8 cellular contexts compared by ENCODE assay signal in the genomic region with DNA sequence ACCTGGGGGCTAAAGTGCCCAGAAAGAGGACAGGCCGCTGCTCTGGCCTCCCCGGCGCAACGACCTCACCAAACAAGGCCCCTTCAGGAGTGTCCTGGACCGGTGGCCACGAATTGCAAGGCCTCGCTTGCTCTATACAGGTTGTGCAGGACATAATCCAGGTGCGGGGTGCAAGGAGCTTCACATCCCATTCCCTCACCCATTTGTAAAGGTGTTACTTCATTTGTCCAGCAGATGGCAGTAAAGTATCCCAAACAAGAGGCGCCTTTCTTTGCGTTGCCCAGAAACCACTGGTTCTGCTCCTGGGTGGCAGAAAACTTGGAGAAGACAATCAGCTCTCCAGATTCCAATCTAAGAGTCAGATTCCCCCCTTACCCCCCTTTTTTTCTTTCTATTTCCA. TPM values are rescaled to one million over a fixed set of nuclear protein-coding genes. Genes with fewer than 3 reads are reported as not detected.
DNase-seq lines count a peak whose midpoint lies in the region; ATAC-seq and TF ChIP-seq lines count a peak whose summit lies in the region.

No MANE protein-coding gene starts in this region.

- no peaks in the 10 kb centered on the region for H3K4me1 Mint-ChIP-seq in activated naive CD4-positive, alpha-beta T cell treated with anti-CD3 and anti-CD28 coated beads, Interleukin-2, amount 10 ng/mL, durations not matched to agents 7 days and 5 days

- no peak for ATAC-seq in HG03159 (IDR thresholded peaks at IDR 0.05; ENCODE audit: unreplicated experiment)

- H3K4me1 ChIP-seq in Karpas-422 (ENCODE audit: low read length) (peaks cover 12% of the 10 kb centered on the region), liver (ENCODE audit: control insufficient read depth in 4 of 4, insufficient read depth in 4 of 4, low read length in 3 of 4) (no peaks in the 10 kb centered on the region), transverse colon (no peaks in the 10 kb centered on the region)

- H3K27me3 Mint-ChIP-seq in activated naive CD4-positive, alpha-beta T cell treated with anti-CD3 and anti-CD28 coated beads, Interleukin-2, amount 10 ng/mL, durations not matched to agents 7 days and 5 days: peaks cover 28% of the 10 kb centered on the region

- TF ChIP-seq CTCF in coronary artery (IDR thresholded peaks at IDR 0.05): peak; percentile 81
- peak; percentile 81 for TF ChIP-seq CTCF in liver (IDR thresholded peaks at IDR 0.05; ENCODE audit: low read depth, low read length, missing input control)
- peak; percentile 77 to 84 (median 80) for TF ChIP-seq CTCF in transverse colon (IDR thresholded peaks at IDR 0.05)

- H3K9me3 Mint-ChIP-seq in activated naive CD4-positive, alpha-beta T cell treated with anti-CD3 and anti-CD28 coated beads, Interleukin-2, amount 10 ng/mL, durations not matched to agents 7 days and 5 days: no peaks in the 10 kb centered on the region

- H4K20me1 ChIP-seq in Karpas-422 (ENCODE audit: insufficient read depth, low read depth, low read length): no peaks in the 10 kb centered on the region

- no peak for TF ChIP-seq EP300 in transverse colon (IDR thresholded peaks at IDR 0.05; ENCODE audit: low read depth)

- no peak overlapping the region for H3K4me3 Mint-ChIP-seq in activated naive CD4-positive, alpha-beta T cell treated with anti-CD3 and anti-CD28 coated beads, Interleukin-2, amount 10 ng/mL, durations not matched to agents 7 days and 5 days

- H3K36me3 Mint-ChIP-seq in activated naive CD4-positive, alpha-beta T cell treated with anti-CD3 and anti-CD28 coated beads, Interleukin-2, amount 10 ng/mL, durations not matched to agents 7 days and 5 days: no peaks in the 10 kb centered on the region

- 6% methylated on average over 10 of the region's 10 CpGs for WGBS in liver
- 0 to 7% methylated on average over 2 to 10 of the region's 10 CpGs for WGBS in transverse colon (ENCODE audit: low coverage in 1 of 2), 2 donors

- no peaks in the 10 kb centered on the region for H3K79me2 ChIP-seq in Karpas-422 (ENCODE audit: low read length)

- H3K9me2 ChIP-seq in Karpas-422 (replicated peaks; ENCODE audit: insufficient read depth, low read length): no peaks in the 10 kb centered on the region

- TF ChIP-seq POLR2A in transverse colon (IDR thresholded peaks at IDR 0.05): no peak

- H3K4me3 ChIP-seq in Karpas-422 (ENCODE audit: low read length) (no peak overlapping the region), coronary artery (no peak overlapping the region), liver (ENCODE audit: low read depth in 1 of 3, low read length in 3 of 3) (no peak overlapping the region), transverse colon (no peak overlapping the region)

- peak; percentile 93 to 95 for TF ChIP-seq RAD21 in liver (IDR thresholded peaks at IDR 0.05)

- no peaks in the 10 kb centered on the region for H3K9me3 ChIP-seq in Karpas-422 (ENCODE audit: low read length)
- H3K9me3 ChIP-seq in liver (ENCODE audit: control insufficient read depth in 4 of 4, low read length in 3 of 4): no peaks in the 10 kb centered on the region
- no peaks in the 10 kb centered on the region for H3K9me3 ChIP-seq in transverse colon

- intact Hi-C loops in transverse colon (cut with DNase I; ENCODE audit: low total_unique reads): loop anchor here (2.0 to 5.0 kb wide), 2 partner anchors 182 to 222 kb away; no protein-coding TSS in a partner anchor

- H3K27ac ChIP-seq in Karpas-422 (ENCODE audit: low read length) (no peak overlapping the region), coronary artery (no peak overlapping the region), liver (ENCODE audit: low read depth in 1 of 2, low read length in 2 of 2) (no peak overlapping the region), transverse colon (no peak overlapping the region)

- no peak overlapping the region for H2AFZ ChIP-seq in Karpas-422 (ENCODE audit: low read length)

- no peak overlapping the region for H3K27ac Mint-ChIP-seq in activated naive CD4-positive, alpha-beta T cell treated with anti-CD3 and anti-CD28 coated beads, Interleukin-2, amount 10 ng/mL, durations not matched to agents 7 days and 5 days

- H3K36me3 ChIP-seq in Karpas-422 (ENCODE audit: insufficient read depth, low read length): no peaks in the 10 kb centered on the region
- H3K36me3 ChIP-seq in liver (ENCODE audit: control insufficient read depth in 4 of 4, insufficient read depth in 3 of 4, low read depth in 1 of 4, low read length in 3 of 4): no peaks in the 10 kb centered on the region
- H3K36me3 ChIP-seq in transverse colon: no peaks in the 10 kb centered on the region

- in situ Hi-C loops in transverse colon (cut with MboI; ENCODE audit: low pct_ligation_motif_present in 1 of 4, low pct_unique_long_range_greater_than_20kb in 1 of 4, low sequenced_read_pairs in 3 of 4): loop anchor here (5.0 to 10.0 kb wide), 4 partner anchors 184 to 674 kb away; no protein-coding TSS in a partner anchor

- H3K9ac ChIP-seq in Karpas-422 (ENCODE audit: low read length): no peak overlapping the region
- H3K9ac ChIP-seq in liver (ENCODE audit: low read depth in 1 of 2, low read length in 2 of 2): no peak overlapping the region

- CTCF ChIA-PET in activated naive CD4-positive, alpha-beta T cell treated with anti-CD3 and anti-CD28 coated beads, Interleukin-2, amount 10 ng/mL, durations not matched to agents 7 days and 5 days (lab: Charles Lee): interaction anchor here (0.6 to 12.6 kb wide), 35 partner anchors 10 to 661 kb away, joined by 3 to 382 read pairs (median 4); partner anchors contain the start of gene SYT13

- no peak overlapping the region for H3K4me2 ChIP-seq in Karpas-422 (ENCODE audit: low read depth, low read length, poor library complexity, severe bottlenecking)

- H3K27me3 ChIP-seq in Karpas-422 (ENCODE audit: low read length): no peaks in the 10 kb centered on the region
- H3K27me3 ChIP-seq in liver (ENCODE audit: control insufficient read depth in 4 of 4, insufficient read depth in 4 of 4, low read length in 3 of 4): no peaks in the 10 kb centered on the region
- H3K27me3 ChIP-seq in transverse colon: peaks cover 24% of the 10 kb centered on the region

- peak; percentile 47 for DNase-seq in activated naive CD4-positive, alpha-beta T cell treated with anti-CD3 and anti-CD28 coated beads, Interleukin-2, amount 10 ng/mL, durations not matched to agents 7 days and 5 days
- DNase-seq in activated naive CD4-positive, alpha-beta T cell (lab: John Stamatoyannopoulos, UW): no peak
- peak; percentile 90 for DNase-seq in Karpas-422
- peak; percentile 65 for DNase-seq in RKO (ENCODE audit: low spot score)
- no peak for DNase-seq in coronary artery (ENCODE audit: low spot score)
- peak; percentile 33 for DNase-seq in transverse colon

TF ChIP-seq in liver, 16 proteins besides CTCF, POLR2A, EP300 and RAD21:
- TF ChIP-seq EGR1 (IDR thresholded peaks at IDR 0.05; ENCODE audit: low read depth in 2 of 2) (no peak), ZBTB33 (IDR thresholded peaks at IDR 0.05) (no peak), SP1 (IDR thresholded peaks at IDR 0.05) (no peak)

RNA-seq across cellular contexts. Expression of gene PRDM11, which starts 35.9 kb away (rescaled TPM):
- 2.7 and 5.7 TPM in 2 replicates for total RNA-seq in Karpas-422 (2014; rRNA removed; shearing (Covaris generic); ENCODE audit: low replicate concordance)
- total RNA-seq in liver (1 to 10 TPM; 3.7 to 6.9 TPM), transverse colon (10 to 100 TPM in 1 of 4 donors, 1 to 10 TPM in 3; 5.0 to 11.2 (median 7.9) TPM)
- polyA plus RNA-seq in liver: 1 to 10 TPM in 1 of 2 donors, under 1 TPM in 1; 0.64 to 1.9 TPM

Comparison
In these comparisons a context has a peak if more than half of its experiments do, and no peak if none do; other contexts are left out.
1. DNase-seq: peak in activated naive CD4-positive, alpha-beta T cell treated with anti-CD3 and anti-CD28 coated beads, Interleukin-2, amount 10 ng/mL, durations not matched to agents 7 days and 5 days (single experiment), Karpas-422 (single experiment), RKO (single experiment) and transverse colon (single experiment); none in activated naive CD4-positive, alpha-beta T cell (0 of 4) and coronary artery (single experiment).
2. Peak in every context shown above with its lines, with median percentiles within 50 percentile points of each other: CTCF ChIP-seq.